Comparison of ENCODE assay signal across 6 cellular contexts in genomic region chr17:75876190-75876937, GRCh38. TPM values are rescaled to one million over a fixed set of nuclear protein-coding genes. Genes with fewer than 3 reads are reported as not detected.
DNase-seq lines count a peak whose midpoint lies in the region; ATAC-seq and TF ChIP-seq lines count a peak whose summit lies in the region.

No MANE protein-coding gene starts in this region.

- no peaks in the 10 kb centered on the region for H3K27me3 ChIP-seq in CD8-positive, alpha-beta T cell (ENCODE audit: insufficient read depth, low read length)
- H3K27me3 ChIP-seq in adrenal gland = no peaks in the 10 kb centered on the region
- H3K27me3 ChIP-seq in mucosa of stomach (ENCODE audit: control insufficient read depth, insufficient read depth, low read length) = no peaks in the 10 kb centered on the region

- peak overlapping the region; percentile 87 for H3K9ac ChIP-seq in mucosa of stomach (ENCODE audit: low read length)

- H3K36me3 ChIP-seq in CD8-positive, alpha-beta T cell (ENCODE audit: insufficient read depth, low read length) = no peaks in the 10 kb centered on the region
- H3K36me3 ChIP-seq in adrenal gland (replicated peaks in 1 of 2) (peaks cover 0 to 8% of the 10 kb centered on the region in 2 donors), mucosa of stomach (ENCODE audit: control insufficient read depth, insufficient read depth, low read length) (no peaks in the 10 kb centered on the region)

- H3K4me1 Mint-ChIP-seq in CD8-positive, alpha-beta T cell (ENCODE audit: low read depth) = peaks cover 40% of the 10 kb centered on the region

- peak; percentile 41 to 89 (median 84) for DNase-seq in CD8-positive, alpha-beta T cell
- DNase-seq in NCI-H774 (lab: John Stamatoyannopoulos, UW) (peak; percentile 88), adrenal gland (peak; percentile 60 to 92 (median 77)), EL (no peak)

- peak overlapping the region; percentile 43 for H3K27ac ChIP-seq in CD8-positive, alpha-beta T cell (ENCODE audit: low read depth, low read length)
- peak overlapping the region; percentile 54 to 93 (median 82) for H3K27ac ChIP-seq in adrenal gland

- no peaks in the 10 kb centered on the region for H3K9me3 Mint-ChIP-seq in CD8-positive, alpha-beta T cell

- POLR2A ChIA-PET in CD8-positive, alpha-beta T cell (lab: Charles Lee) = interaction anchor here (0.6 to 3.3 kb wide), 19 partner anchors 11 to 390 kb away, joined by 3 to 54 read pairs (median 4); partner anchors contain the start of genes MRPL38, TRIM65, UNK and WBP2

- peak overlapping the region; percentile 88 for H3K4me3 Mint-ChIP-seq in CD8-positive, alpha-beta T cell

- TF ChIP-seq CTCF in CD8-positive, alpha-beta T cell (IDR thresholded peaks at IDR 0.05) = peak; percentile 15
- peak in 2 of 6 experiments; percentile 24 to 33 for TF ChIP-seq CTCF in adrenal gland (IDR thresholded peaks at IDR 0.05)

- peak overlapping the region; percentile 89 for H3K27ac Mint-ChIP-seq in CD8-positive, alpha-beta T cell

- CTCF ChIA-PET in CD8-positive, alpha-beta T cell (lab: Charles Lee) = interaction anchor here (0.7 to 9.0 kb wide), 15 partner anchors 13 to 132 kb away, joined by 3 to 82 read pairs (median 4); partner anchors contain the start of genes MRPL38, TRIM65 and WBP2

- H3K36me3 Mint-ChIP-seq in CD8-positive, alpha-beta T cell = no peaks in the 10 kb centered on the region

- 25 to 48% (median 29%) methylated on average over 5 to 26 of the region's 26 CpGs for WGBS in adrenal gland, 4 donors

- no peak for TF ChIP-seq POLR2A in adrenal gland (IDR thresholded peaks at IDR 0.05)

- H3K4me3 ChIP-seq in CD8-positive, alpha-beta T cell (ENCODE audit: low read depth, low read length) = peak overlapping the region; percentile 60
- H3K4me3 ChIP-seq in adrenal gland (peak overlapping the region in 2 of 4 donors; percentile 14 to 95), mucosa of stomach (ENCODE audit: low read length) (peak overlapping the region; percentile 94)

- intact Hi-C loops in CD8-positive, alpha-beta T cell (cut with DNase I, micrococcal nuclease) = loop anchor here (1.0 to 2.0 kb wide), 4 partner anchors 20 to 65 kb away; partner anchors contain the start of genes FBF1 (in 1 of the 2), MRPL38 (in 1 of the 2), TRIM65 (in 1 of the 2) and WBP2 (in 1 of the 2)
- intact Hi-C loops in adrenal gland (cut with DNase I) = no loop called here

- peak; percentile 81 for ATAC-seq in CD8-positive, alpha-beta T cell
- no peak for ATAC-seq in GM19328 (IDR thresholded peaks at IDR 0.05; ENCODE audit: unreplicated experiment)

- H3K27me3 Mint-ChIP-seq in CD8-positive, alpha-beta T cell (ENCODE audit: low read depth) = no peaks in the 10 kb centered on the region

- H3K4me1 ChIP-seq in CD8-positive, alpha-beta T cell (ENCODE audit: insufficient read depth, low read length) = peaks cover 40% of the 10 kb centered on the region
- peaks cover 28 to 49% of the 10 kb centered on the region in 2 donors for H3K4me1 ChIP-seq in adrenal gland (replicated peaks in 1 of 2)
- H3K4me1 ChIP-seq in mucosa of stomach (ENCODE audit: control insufficient read depth, insufficient read depth, low read length) = peaks cover 61% of the 10 kb centered on the region

- H3K9me3 ChIP-seq in CD8-positive, alpha-beta T cell (ENCODE audit: low read length) = no peaks in the 10 kb centered on the region
- no peaks in the 10 kb centered on the region for H3K9me3 ChIP-seq in adrenal gland (replicated peaks in 1 of 3)
- no peaks in the 10 kb centered on the region for H3K9me3 ChIP-seq in mucosa of stomach (ENCODE audit: control insufficient read depth, low read length)

RNA-seq across cellular contexts. Expression of gene TRIM47, which starts 2.0 kb away (rescaled TPM):
- total RNA-seq in CD8-positive, alpha-beta T cell = 1 to 10 TPM; 1.6 to 1.7 TPM
- total RNA-seq in adrenal gland = 10 to 100 TPM in 7 of 8 donors, 1 to 10 TPM in 1; 6.7 to 66.1 (median 24.5) TPM
- 10 to 100 TPM in 2 of 3 donors, 1 to 10 TPM in 1; 6.0 to 42.5 (median 36.5) TPM for polyA plus RNA-seq in adrenal gland

RNA-seq across cellular contexts. Expression of gene TRIM65, which starts 20.4 kb away (rescaled TPM):
- total RNA-seq in CD8-positive, alpha-beta T cell = 10 to 100 TPM; 13.6 to 15.1 TPM
- 10 to 100 TPM in 7 of 8 donors, 1 to 10 TPM in 1; 7.4 to 46.9 (median 19.3) TPM for total RNA-seq in adrenal gland
- 10 to 100 TPM in 1 of 3 donors, 1 to 10 TPM in 2; 4.1 to 16.7 (median 5.0) TPM for polyA plus RNA-seq in adrenal gland

RNA-seq across cellular contexts. Expression of gene WBP2, which starts 21.2 kb away (rescaled TPM):
- total RNA-seq in CD8-positive, alpha-beta T cell = 10 to 100 TPM; 69.1 to 80.2 TPM
- total RNA-seq in adrenal gland = 100 to 1,000 TPM; 131 to 292 (median 217) TPM
- polyA plus RNA-seq in adrenal gland = 100 to 1,000 TPM; 205 to 258 (median 258) TPM

RNA-seq across cellular contexts. Expression of gene MRPL38, which starts 28.3 kb away (rescaled TPM):
- 100 to 1,000 TPM; 171 to 181 TPM for total RNA-seq in CD8-positive, alpha-beta T cell
- 100 to 1,000 TPM in 4 of 8 donors, 10 to 100 TPM in 4; 36.7 to 153 (median 82.7) TPM for total RNA-seq in adrenal gland
- 100 to 1,000 TPM in 2 of 3 donors, 10 to 100 TPM in 1; 60.3 to 214 (median 187) TPM for polyA plus RNA-seq in adrenal gland

RNA-seq across cellular contexts. Expression of gene UNC13D, which starts 32.2 kb away (rescaled TPM):
- 100 to 1,000 TPM; 123 to 124 TPM for total RNA-seq in CD8-positive, alpha-beta T cell
- total RNA-seq in adrenal gland = 10 to 100 TPM in 7 of 8 donors, 1 to 10 TPM in 1; 3.0 to 28.1 (median 13.8) TPM
- 10 to 100 TPM in 2 of 3 donors, 1 to 10 TPM in 1; 6.6 to 47.5 (median 21.5) TPM for polyA plus RNA-seq in adrenal gland

Comparison
In these comparisons a context has a peak if more than half of its experiments do, and no peak if none do; other contexts are left out.
1. intact Hi-C loops: an anchor here in CD8-positive, alpha-beta T cell (1.0 to 2.0 kb wide); none called in adrenal gland.